ENCODE assay signal across 8 cellular contexts in genomic region chr11:130001491-130002351, GRCh38. TPM values are rescaled to one million over a fixed set of nuclear protein-coding genes. Genes with fewer than 3 reads are reported as not detected.
DNase-seq lines count a peak whose midpoint lies in the region; TF ChIP-seq lines count a peak whose summit lies in the region.

No MANE protein-coding gene starts in this region.

- peaks cover 10% of the 10 kb centered on the region for H3K23me2 ChIP-seq in H9 (ENCODE audit: insufficient read length, low read depth, low read length, poor library complexity, severe bottlenecking)

- H3K4me3 ChIP-seq in MM.1S (ENCODE audit: low read length) (peak overlapping the region; percentile 86), epithelial cell of esophagus (ENCODE audit: low read length) (peak overlapping the region; percentile 70)

- no peak for TF ChIP-seq CTCF in H9 (conservative IDR thresholded peaks at IDR 0.05)
- no peak for TF ChIP-seq CTCF in MM.1S (IDR thresholded peaks at IDR 0.05; ENCODE audit: low read length)
- no peak for TF ChIP-seq CTCF in epithelial cell of esophagus (IDR thresholded peaks at IDR 0.05; ENCODE audit: insufficient read depth, low read depth, low read length, missing control alignments)

- peak overlapping the region; percentile 95 for H3K27ac ChIP-seq in H9 (ENCODE audit: insufficient read length, low read depth, low read length)
- peak overlapping the region; percentile 98 for H3K27ac ChIP-seq in MM.1S (ENCODE audit: low read length)

- H3K79me2 ChIP-seq in H9 (ENCODE audit: insufficient read depth, low read length): peaks cover 12% of the 10 kb centered on the region; the same call in 1 of the 2 replicates
- H3K79me2 ChIP-seq in MM.1S (ENCODE audit: low read length): peaks cover 38% of the 10 kb centered on the region

- no peak overlapping the region for H3K23ac ChIP-seq in H9 (ENCODE audit: insufficient read length, low read depth, low read length)

- no peaks in the 10 kb centered on the region; the same call in 1 of the 2 replicates for H3K4me1 ChIP-seq in H9 (ENCODE audit: insufficient read depth, low read length)
- H3K4me1 ChIP-seq in MM.1S (ENCODE audit: low read length): no peaks in the 10 kb centered on the region

- H4K8ac ChIP-seq in H9 (replicated peaks; ENCODE audit: insufficient read length, low read depth, low read length): no peak overlapping the region

- peaks cover 2 to 5% of the 10 kb centered on the region in 2 experiments; a peak in 3 of 5 replicates for H3K9me3 Mint-ChIP-seq in H9
- H3K9me3 Mint-ChIP-seq in activated CD4-positive, alpha-beta T cell treated with anti-CD3 and anti-CD28 coated beads, Interleukin-2, amount 10 ng/mL, durations not matched to agents 7 days and 5 days: no peaks in the 10 kb centered on the region

- H3K9ac ChIP-seq in H9 (ENCODE audit: extremely low read depth, insufficient read length, low read length) (peak overlapping the region; percentile 93), MM.1S (ENCODE audit: low read length) (peak overlapping the region; percentile 99)

- peak overlapping the region; percentile 96 for H3K14ac ChIP-seq in H9 (ENCODE audit: insufficient read depth, low read length)

- no peak overlapping the region for H2BK5ac ChIP-seq in H9 (ENCODE audit: insufficient read length, low read length)

- H2BK15ac ChIP-seq in H9 (ENCODE audit: low read depth, low read length): no peak overlapping the region

- peak overlapping the region; percentile 58 for H2BK120ac ChIP-seq in H9 (ENCODE audit: low read depth, low read length, poor library complexity, severe bottlenecking)

- no peak overlapping the region for H2BK12ac ChIP-seq in H9 (ENCODE audit: insufficient read length, low read depth, low read length)

- H3K27me3 ChIP-seq in H9 (ENCODE audit: insufficient read depth, low read length) (no peaks in the 10 kb centered on the region), MM.1S (replicated peaks; ENCODE audit: insufficient read depth, low read length) (no peaks in the 10 kb centered on the region)

- no peak overlapping the region for H4K91ac ChIP-seq in H9 (ENCODE audit: insufficient read length, low read depth, low read length)

- CTCF ChIA-PET in activated CD4-positive, alpha-beta T cell treated with anti-CD3 and anti-CD28 coated beads, Interleukin-2, amount 10 ng/mL, durations not matched to agents 7 days and 5 days (lab: Charles Lee): interaction anchor here (0.8 to 1.4 kb wide), 3 partner anchors 11 to 129 kb away, joined by 3 to 4 read pairs (median 3); no protein-coding TSS in a partner anchor

- peaks cover 7 to 10% (median 8%) of the 10 kb centered on the region in 3 experiments; a peak in 6 of 7 replicates for H3K36me3 Mint-ChIP-seq in H9 (ENCODE audit: insufficient read depth in 1 of 3, low read depth in 3 of 3)
- peaks cover 11% of the 10 kb centered on the region for H3K36me3 Mint-ChIP-seq in activated CD4-positive, alpha-beta T cell treated with anti-CD3 and anti-CD28 coated beads, Interleukin-2, amount 10 ng/mL, durations not matched to agents 7 days and 5 days (ENCODE audit: low read depth)

- peaks cover 22 to 26% of the 10 kb centered on the region in 2 experiments for H3K4me1 Mint-ChIP-seq in H9
- H3K4me1 Mint-ChIP-seq in activated CD4-positive, alpha-beta T cell treated with anti-CD3 and anti-CD28 coated beads, Interleukin-2, amount 10 ng/mL, durations not matched to agents 7 days and 5 days: peaks cover 37% of the 10 kb centered on the region

- H3K4me2 ChIP-seq in H9 (ENCODE audit: insufficient read depth, insufficient read length, low read length) (peak overlapping the region; percentile 98), MM.1S (ENCODE audit: low read depth, low read length) (peak overlapping the region; percentile 92)

- no peaks in the 10 kb centered on the region for H3K36me3 ChIP-seq in MM.1S (replicated peaks; ENCODE audit: insufficient read depth, low read length)

- peak overlapping the region; percentile 92 to 97 (median 94) for H3K27ac Mint-ChIP-seq in H9
- peak overlapping the region; percentile 93 for H3K27ac Mint-ChIP-seq in activated CD4-positive, alpha-beta T cell treated with anti-CD3 and anti-CD28 coated beads, Interleukin-2, amount 10 ng/mL, durations not matched to agents 7 days and 5 days

- peaks cover 13% of the 10 kb centered on the region for H3F3A ChIP-seq in MM.1S (ENCODE audit: insufficient read depth, low read length)

- H4K20me1 ChIP-seq in H9 (ENCODE audit: control insufficient read depth, insufficient read depth, insufficient read length): no peaks in the 10 kb centered on the region
- no peaks in the 10 kb centered on the region for H4K20me1 ChIP-seq in MM.1S (ENCODE audit: insufficient read depth, low read length)

- H3K4ac ChIP-seq in H9 (ENCODE audit: low read depth, low read length): no peak overlapping the region; the same call in 1 of the 2 replicates

- no peak overlapping the region for H2AK5ac ChIP-seq in H9 (ENCODE audit: insufficient read length, low read length)

- DNase-seq in DMS79 treated with DMSO at 0.1 percent for 48 hours (lab: John Stamatoyannopoulos, UW) (peak; percentile 79), DMS79 (lab: John Stamatoyannopoulos, UW) (no peak), H9 (peak; percentile 48), MM.1S (peak; percentile 33), epithelial cell of esophagus (ENCODE audit: low read depth) (peak; percentile 43), middle frontal gyrus (ENCODE audit: extremely low spot score, low spot score) (peak; percentile 24)
- DNase-seq in activated CD4-positive, alpha-beta T cell treated with anti-CD3 and anti-CD28 coated beads, Interleukin-2, amount 10 ng/mL, durations not matched to agents 7 days and 5 days: peak; percentile 42
- peak in 5 of 6 experiments; percentile 43 to 65 (median 52) for DNase-seq in stimulated activated naive CD4-positive, alpha-beta T cell (lab: John Stamatoyannopoulos, UW)

- H4K5ac ChIP-seq in H9 (ENCODE audit: insufficient read length, low read depth, low read length): no peak overlapping the region

- no peaks in the 10 kb centered on the region for H3K9me2 ChIP-seq in MM.1S (replicated peaks; ENCODE audit: insufficient read depth, low read length)

- peak overlapping the region; percentile 92 to 97 for H3K4me3 Mint-ChIP-seq in H9
- H3K4me3 Mint-ChIP-seq in activated CD4-positive, alpha-beta T cell treated with anti-CD3 and anti-CD28 coated beads, Interleukin-2, amount 10 ng/mL, durations not matched to agents 7 days and 5 days: peak overlapping the region; percentile 97

- no peak overlapping the region for H2AFZ ChIP-seq in H9 (ENCODE audit: low read length)
- H2AFZ ChIP-seq in MM.1S (ENCODE audit: low read length): peak overlapping the region; percentile 82

- POLR2A ChIA-PET in activated CD4-positive, alpha-beta T cell treated with anti-CD3 and anti-CD28 coated beads, Interleukin-2, amount 10 ng/mL, durations not matched to agents 7 days and 5 days (lab: Charles Lee): no interaction called here

- WGBS in H9 (ENCODE audit: extremely low coverage, insufficient read length, low lambda C conversion rate): no CpG with 5 or more reads among the region's 90 CpGs

- H3K56ac ChIP-seq in H9 (ENCODE audit: insufficient read length, low read depth, low read length): peak overlapping the region; percentile 92

- H3K18ac ChIP-seq in H9 (ENCODE audit: insufficient read length, low read depth, low read length): peak overlapping the region; percentile 98

- no peaks in the 10 kb centered on the region for H3K79me1 ChIP-seq in H9 (ENCODE audit: insufficient read depth, low read depth, low read length, poor library complexity, severe bottlenecking)

- no peak overlapping the region for H2BK20ac ChIP-seq in H9 (ENCODE audit: low read depth, low read length, poor library complexity, severe bottlenecking)

- H3K9me3 ChIP-seq in H9 (ENCODE audit: control insufficient read depth, low read depth, low read length): no peaks in the 10 kb centered on the region
- H3K9me3 ChIP-seq in MM.1S (replicated peaks; ENCODE audit: insufficient read depth, low read length): no peaks in the 10 kb centered on the region

- H3K27me3 Mint-ChIP-seq in H9 (ENCODE audit: low read depth): no peaks in the 10 kb centered on the region
- H3K27me3 Mint-ChIP-seq in activated CD4-positive, alpha-beta T cell treated with anti-CD3 and anti-CD28 coated beads, Interleukin-2, amount 10 ng/mL, durations not matched to agents 7 days and 5 days: no peaks in the 10 kb centered on the region

- no peak overlapping the region for H3T11ph ChIP-seq in H9 (ENCODE audit: low read length)

RNA-seq across cellular contexts. Expression of gene PRDM10, which starts 0.9 kb away (rescaled TPM):
- total RNA-seq in H9 (2021): 7.7 and 9.6 TPM in 2 replicates
- total RNA-seq in activated CD4-positive, alpha-beta T cell treated with anti-CD3 and anti-CD28 coated beads, Interleukin-2, amount 10 ng/mL, durations not matched to agents 7 days and 5 days: 10 to 100 TPM; 12.9 to 15.2 TPM
